24 cellular contexts compared by ENCODE assay signal in genomic region chr17:27264068-27264812, GRCh38. TPM values are rescaled to one million over a fixed set of nuclear protein-coding genes. Genes with fewer than 3 reads are reported as not detected.
DNase-seq lines count a peak whose midpoint lies in the region; ATAC-seq and TF ChIP-seq lines count a peak whose summit lies in the region.
"Had no signal": no experiment of that assay in that cellular context is flagged by ENCODE, and none has a peak within 500 bp of the region (broad histone marks: within the 10 kb centered on the region; RNA-seq: fewer than 3 reads in every experiment).

No MANE protein-coding gene starts in this region.

- H3K36me3 ChIP-seq in upper lobe of right lung = no peaks in the 10 kb centered on the region
- H3K36me3 ChIP-seq: esophagus muscularis mucosa, gastrocnemius medialis, prostate gland, upper lobe of left lung had no signal

- no peaks in the 10 kb centered on the region for H3K4me1 Mint-ChIP-seq in activated naive CD4-positive, alpha-beta T cell treated with anti-CD3 and anti-CD28 coated beads, Interleukin-2, amount 10 ng/mL, durations not matched to agents 7 days and 5 days
- H3K4me1 Mint-ChIP-seq: activated naive CD4-positive, alpha-beta T cell treated with anti-CD3 and anti-CD28 coated beads, Interleukin-2, amount 50 U/mL, for 24 hours had no signal

- no peaks in the 10 kb centered on the region for H3K9me3 Mint-ChIP-seq in activated naive CD4-positive, alpha-beta T cell treated with anti-CD3 and anti-CD28 coated beads, Interleukin-2, amount 10 ng/mL, durations not matched to agents 7 days and 5 days
- H3K9me3 Mint-ChIP-seq: activated naive CD4-positive, alpha-beta T cell treated with anti-CD3 and anti-CD28 coated beads, Interleukin-2, amount 50 U/mL, for 24 hours; activated T-cell treated with anti-CD3 and anti-CD28 coated beads, Interleukin-2, amount 50 U/mL, for 72 hours; stimulated activated naive CD8-positive, alpha-beta T cell treated with anti-CD3 and anti-CD28 coated beads, Interleukin-15, Interleukin-2, amounts not matched to agents 100 ng/mL and 50 ng/mL, for 24 hours; T-helper 2 cell treated with Interferon-gamma antibody and Interleukin-4, amounts not matched to agents 5 μg/mL and 100 μg/mL, for 36 hours had no signal

- no peaks in the 10 kb centered on the region for H3K9me3 ChIP-seq in upper lobe of right lung
- H3K9me3 ChIP-seq: esophagus muscularis mucosa, gastrocnemius medialis, prostate gland, upper lobe of left lung had no signal

- H3K4me1 ChIP-seq in upper lobe of right lung = peaks cover 13% of the 10 kb centered on the region
- H3K4me1 ChIP-seq: gastrocnemius medialis, prostate gland had no signal

- no peak overlapping the region for H3K4me3 ChIP-seq in upper lobe of right lung
- H3K4me3 ChIP-seq: esophagus muscularis mucosa, gastrocnemius medialis, prostate gland, skin epidermis, upper lobe of left lung had no signal

- no peak overlapping the region for H3K27ac ChIP-seq in upper lobe of right lung
- H3K27ac ChIP-seq: prostate gland had no signal

- no peaks in the 10 kb centered on the region for H3K27me3 ChIP-seq in upper lobe of right lung
- H3K27me3 ChIP-seq: esophagus muscularis mucosa, gastrocnemius medialis, upper lobe of left lung had no signal

- TF ChIP-seq CTCF in upper lobe of right lung (IDR thresholded peaks at IDR 0.05) = no peak

- ATAC-seq in left lobe of liver (peak; percentile 10), upper lobe of right lung (peak; percentile 46)
- ATAC-seq in stimulated activated naive CD8-positive, alpha-beta T cell treated with anti-CD3 and anti-CD28 coated beads, Interleukin-15, Interleukin-2, amounts not matched to agents 100 U/mL and 50 U/mL, for 24 hours = no peak
- ATAC-seq: activated T-cell treated with anti-CD3 and anti-CD28 coated beads, Interleukin-2, amount 50 U/mL, for 72 hours; gastrocnemius medialis had no signal

- peak overlapping the region; percentile 20 for H3K27ac Mint-ChIP-seq in activated naive CD4-positive, alpha-beta T cell treated with anti-CD3 and anti-CD28 coated beads, Interleukin-2, amount 10 ng/mL, durations not matched to agents 7 days and 5 days
- H3K27ac Mint-ChIP-seq: activated naive CD4-positive, alpha-beta T cell treated with anti-CD3 and anti-CD28 coated beads, Interleukin-2, amount 50 U/mL, for 24 hours; activated T-cell treated with anti-CD3 and anti-CD28 coated beads, Interleukin-2, amount 50 U/mL, for 72 hours; B cell; stimulated activated naive CD8-positive, alpha-beta T cell treated with anti-CD3 and anti-CD28 coated beads, Interleukin-15, Interleukin-2, amounts not matched to agents 100 ng/mL and 50 ng/mL, for 24 hours; T-helper 2 cell treated with Interferon-gamma antibody and Interleukin-4, amounts not matched to agents 5 μg/mL and 100 μg/mL, for 36 hours had no signal

- no peak for DNase-seq in activated naive CD4-positive, alpha-beta T cell treated with anti-CD3 and anti-CD28 coated beads, Interleukin-2, amount 10 ng/mL, durations not matched to agents 7 days and 5 days
- no peak for DNase-seq in activated naive CD4-positive, alpha-beta T cell (lab: John Stamatoyannopoulos, UW)
- peak; percentile 90 for DNase-seq in SKM-1 (lab: John Stamatoyannopoulos, UW; ENCODE audit: unreplicated experiment)
- no peak for DNase-seq in left lobe of liver (ENCODE audit: low spot score)
- no peak for DNase-seq in upper lobe of right lung
- DNase-seq in kidney glomerular epithelial cell (lab: John Stamatoyannopoulos, UW) = no peak
- DNase-seq in stimulated activated naive CD8-positive, alpha-beta T cell treated with anti-CD3 and anti-CD28 coated beads, Interleukin-15, Interleukin-2, amounts not matched to agents 100 U/mL and 50 U/mL, for 24 hours = no peak
- no peak for DNase-seq in H4 (ENCODE audit: low spot score)
- DNase-seq: activated T-cell treated with anti-CD3 and anti-CD28 coated beads, Interleukin-2, amount 50 U/mL, for 72 hours; aorta; central memory CD4-positive, alpha-beta T cell; effector memory CD4-positive, alpha-beta T cell; gastrocnemius medialis; left cardiac atrium; NCI-H1436 treated with DMSO at 0.1 percent for 48 hours; NCI-H774; upper lobe of left lung had no signal

- H3K36me3 Mint-ChIP-seq in activated naive CD4-positive, alpha-beta T cell treated with anti-CD3 and anti-CD28 coated beads, Interleukin-2, amount 10 ng/mL, durations not matched to agents 7 days and 5 days = no peaks in the 10 kb centered on the region
- H3K36me3 Mint-ChIP-seq: activated naive CD4-positive, alpha-beta T cell treated with anti-CD3 and anti-CD28 coated beads, Interleukin-2, amount 50 U/mL, for 24 hours had no signal

- peaks cover 30% of the 10 kb centered on the region for H3K27me3 Mint-ChIP-seq in activated naive CD4-positive, alpha-beta T cell treated with anti-CD3 and anti-CD28 coated beads, Interleukin-2, amount 10 ng/mL, durations not matched to agents 7 days and 5 days
- H3K27me3 Mint-ChIP-seq: B cell had no signal

- CTCF ChIA-PET in activated naive CD4-positive, alpha-beta T cell treated with anti-CD3 and anti-CD28 coated beads, Interleukin-2, amount 10 ng/mL, durations not matched to agents 7 days and 5 days (lab: Charles Lee) = no interaction called here

- H3K4me3 Mint-ChIP-seq in activated naive CD4-positive, alpha-beta T cell treated with anti-CD3 and anti-CD28 coated beads, Interleukin-2, amount 10 ng/mL, durations not matched to agents 7 days and 5 days = no peak overlapping the region
- H3K4me3 Mint-ChIP-seq: activated naive CD4-positive, alpha-beta T cell treated with anti-CD3 and anti-CD28 coated beads, Interleukin-2, amount 50 U/mL, for 24 hours; activated T-cell treated with anti-CD3 and anti-CD28 coated beads, Interleukin-2, amount 50 U/mL, for 72 hours; B cell; stimulated activated naive CD8-positive, alpha-beta T cell treated with anti-CD3 and anti-CD28 coated beads, Interleukin-15, Interleukin-2, amounts not matched to agents 100 ng/mL and 50 ng/mL, for 24 hours; T-helper 2 cell treated with Interferon-gamma antibody and Interleukin-4, amounts not matched to agents 5 μg/mL and 100 μg/mL, for 36 hours had no signal

- intact Hi-C loops in upper lobe of right lung (cut with DNase I) = no loop called here

RNA-seq across cellular contexts. Expression of gene WSB1, which starts 29.7 kb away (rescaled TPM):
- total RNA-seq in left lobe of liver (37.5 TPM), upper lobe of right lung (360 TPM)
- 31.3 and 47.7 TPM in 2 replicates for total RNA-seq in H4 (2014; rRNA removed; shearing (Covaris generic))
